ENCODE assay signal across 8 cellular contexts in the genomic region with DNA sequence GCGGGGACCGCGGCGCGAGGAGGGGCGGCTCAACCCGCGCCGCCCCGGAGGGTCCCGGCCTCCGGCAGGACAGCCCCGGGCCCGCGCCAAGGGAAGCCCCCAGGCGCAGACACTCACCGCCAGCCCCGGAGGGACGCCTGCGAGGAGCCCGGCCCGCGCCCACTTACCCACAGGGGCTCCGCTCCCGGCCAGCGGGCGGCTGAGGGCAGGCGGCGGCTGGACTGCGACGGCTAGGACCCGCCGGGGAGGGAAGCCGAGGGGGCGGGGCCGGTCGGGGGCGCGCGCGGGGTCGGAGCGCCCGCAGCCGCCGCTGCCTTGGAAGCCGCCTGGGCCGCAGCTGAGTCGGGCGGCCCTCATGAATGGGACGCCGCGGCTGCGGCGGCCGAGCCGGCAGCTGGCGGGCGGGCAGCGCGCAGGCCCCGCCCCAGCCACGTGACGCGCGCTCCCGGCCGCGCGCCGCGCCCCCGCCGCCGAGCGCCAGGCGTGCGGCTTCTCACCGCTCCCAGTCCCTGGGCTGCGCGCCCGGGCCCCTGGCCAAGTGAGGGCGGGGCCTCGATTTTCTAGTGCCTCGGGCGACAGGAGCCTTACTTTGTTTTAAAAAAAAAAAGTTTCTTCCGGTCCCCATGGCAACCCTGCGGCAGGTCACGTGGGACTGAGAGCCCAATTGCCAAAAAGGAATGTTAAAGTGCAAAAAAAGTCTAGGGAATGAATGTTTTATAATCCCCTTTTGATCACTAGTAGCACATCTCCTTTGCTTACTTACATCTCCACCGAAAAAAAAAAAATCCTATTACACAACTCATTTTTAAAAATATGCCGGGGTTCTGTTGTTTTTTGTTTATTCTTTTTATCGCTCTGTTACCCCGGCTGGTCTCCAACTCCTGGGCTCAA. TPM values are rescaled to one million over a fixed set of nuclear protein-coding genes. Genes with fewer than 3 reads are reported as not detected.
A peak's percentile ranks its signal among the peaks of the same experiment; 100 is the strongest.
DNase-seq lines count a peak whose midpoint lies in the region; ATAC-seq and TF ChIP-seq lines count a peak whose summit lies in the region.

A gene with protein sequence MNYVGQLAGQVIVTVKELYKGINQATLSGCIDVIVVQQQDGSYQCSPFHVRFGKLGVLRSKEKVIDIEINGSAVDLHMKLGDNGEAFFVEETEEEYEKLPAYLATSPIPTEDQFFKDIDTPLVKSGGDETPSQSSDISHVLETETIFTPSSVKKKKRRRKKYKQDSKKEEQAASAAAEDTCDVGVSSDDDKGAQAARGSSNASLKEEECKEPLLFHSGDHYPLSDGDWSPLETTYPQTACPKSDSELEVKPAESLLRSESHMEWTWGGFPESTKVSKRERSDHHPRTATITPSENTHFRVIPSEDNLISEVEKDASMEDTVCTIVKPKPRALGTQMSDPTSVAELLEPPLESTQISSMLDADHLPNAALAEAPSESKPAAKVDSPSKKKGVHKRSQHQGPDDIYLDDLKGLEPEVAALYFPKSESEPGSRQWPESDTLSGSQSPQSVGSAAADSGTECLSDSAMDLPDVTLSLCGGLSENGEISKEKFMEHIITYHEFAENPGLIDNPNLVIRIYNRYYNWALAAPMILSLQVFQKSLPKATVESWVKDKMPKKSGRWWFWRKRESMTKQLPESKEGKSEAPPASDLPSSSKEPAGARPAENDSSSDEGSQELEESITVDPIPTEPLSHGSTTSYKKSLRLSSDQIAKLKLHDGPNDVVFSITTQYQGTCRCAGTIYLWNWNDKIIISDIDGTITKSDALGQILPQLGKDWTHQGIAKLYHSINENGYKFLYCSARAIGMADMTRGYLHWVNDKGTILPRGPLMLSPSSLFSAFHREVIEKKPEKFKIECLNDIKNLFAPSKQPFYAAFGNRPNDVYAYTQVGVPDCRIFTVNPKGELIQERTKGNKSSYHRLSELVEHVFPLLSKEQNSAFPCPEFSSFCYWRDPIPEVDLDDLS (minus strand): TSS at position 225 of the 891 bp plus-strand sequence. CDS start 52,304 bp downstream, outside the sequence.

- intact Hi-C loops in lower lobe of right lung (cut with DNase I): no loop called here

- peak within 1 kb of the TSS; percentile 97 for H3K27ac ChIP-seq in lower lobe of right lung

- peak; percentile 85 to 92 for ATAC-seq in lower lobe of right lung

- no peaks in the 10 kb centered on the region for H3K27me3 ChIP-seq in lower lobe of right lung (ENCODE audit: low read depth)

- H3K4me3 ChIP-seq in lower lobe of right lung: peak within 1 kb of the TSS; percentile 80

- no peaks in the 10 kb centered on the region for H3K9me3 ChIP-seq in lower lobe of right lung

- no peak for TF ChIP-seq CTCF in GM20000 (IDR thresholded peaks at IDR 0.05; ENCODE audit: extremely low read depth, missing control alignments)
- TF ChIP-seq CTCF in lower lobe of right lung (IDR thresholded peaks at IDR 0.05): no peak

- H3K4me1 ChIP-seq in lower lobe of right lung: peaks cover 72% of the 10 kb centered on the region

- no peaks in the 10 kb centered on the region for H3K36me3 ChIP-seq in lower lobe of right lung

- DNase-seq in CMK (ENCODE audit: low read depth) (peak; percentile 68), GM20000 (ENCODE audit: low spot score) (peak; percentile 98), HS-5 (ENCODE audit: low read depth) (peak; percentile 77), NK-92 (lab: John Stamatoyannopoulos, UW; ENCODE audit: unreplicated experiment) (peak; percentile 79), lower lobe of right lung (peak; percentile 99)
- peak; percentile 85 to 89 for DNase-seq in activated CD8-positive, alpha-beta memory T cell treated with anti-CD3 and anti-CD28 coated beads for 1 hour (ENCODE audit: extremely low read depth in 1 of 2, low read depth in 1 of 2)
- DNase-seq in effector CD4-positive, alpha-beta T cell: peak; percentile 89
- peak; percentile 88 to 91 (median 91) for DNase-seq in stimulated activated CD4-positive, alpha-beta T cell treated with anti-CD3 and anti-CD28 coated beads, TNF-alpha, amount 100 ng/mL, for 1 hour (ENCODE audit: low read depth in 3 of 3, low spot score in 1 of 3)

RNA-seq across cellular contexts. Expression of the gene that starts here (rescaled TPM):
- total RNA-seq in lower lobe of right lung: 51.1 TPM

Comparison
In these comparisons a context has a peak if more than half of its experiments do, and no peak if none do; other contexts are left out.
1. Peak in every context shown above with its lines: DNase-seq, ATAC-seq, H3K4me3 ChIP-seq and H3K27ac ChIP-seq.